ENCODE assay signal across 8 cellular contexts in genomic region chr5:78509884-78510769, GRCh38.
DNase-seq lines count a peak whose midpoint lies in the region; ATAC-seq and TF ChIP-seq lines count a peak whose summit lies in the region.

No MANE protein-coding gene starts in this region.

- ATAC-seq in GM18870 (IDR thresholded peaks at IDR 0.05; ENCODE audit: unreplicated experiment) = peak; percentile 51
- peak; percentile 77 for ATAC-seq in HG03135 (IDR thresholded peaks at IDR 0.05; ENCODE audit: unreplicated experiment)
- ATAC-seq in T-helper 17 cell = peak; percentile 68
- peak; percentile 92 for ATAC-seq in left colon

- no peaks in the 10 kb centered on the region for H3K9me3 ChIP-seq in T-helper 17 cell (ENCODE audit: control insufficient read depth, low read length, poor library complexity, severe bottlenecking)
- no peaks in the 10 kb centered on the region for H3K9me3 ChIP-seq in SJCRH30 (replicated peaks)

- H3K36me3 Mint-ChIP-seq in T-helper 17 cell (ENCODE audit: low read depth) = peaks cover 4% of the 10 kb centered on the region

- no peak for TF ChIP-seq CTCF in cardiac fibroblast (IDR thresholded peaks at IDR 0.05; ENCODE audit: low read depth, low read length)

- H3K4me1 Mint-ChIP-seq in T-helper 17 cell = peaks cover 10% of the 10 kb centered on the region

- H3K4me3 ChIP-seq in cardiac fibroblast (replicated peaks in 1 of 2; ENCODE audit: low read depth in 2 of 2, low read length in 2 of 2) (peak overlapping the region; percentile 43 to 66), SJCRH30 (no peak overlapping the region)

- peak overlapping the region; percentile 85 for H3K4me3 Mint-ChIP-seq in T-helper 17 cell

- H3K27ac ChIP-seq in SJCRH30 = no peak overlapping the region

- no peaks in the 10 kb centered on the region for H3K36me3 ChIP-seq in SJCRH30

- intact Hi-C loops in left colon (cut with DNase I, micrococcal nuclease) = no loop called here

- DNase-seq in AG08396 (ENCODE audit: low spot score) (peak; percentile 60), T-helper 17 cell (peak in 1 of 3 donors; percentile 15), cardiac fibroblast (ENCODE audit: low read depth in 2 of 2) (peak in 1 of 2 donors; percentile 46), left colon (peak; percentile 72 to 80), SJCRH30 (no peak)
- DNase-seq in stimulated activated CD4-positive, alpha-beta T cell treated with anti-CD3 and anti-CD28 coated beads, Interleukin-2, amount 100 ng/mL, for 48 hours = peak; percentile 23 to 24

- H3K4me1 ChIP-seq in SJCRH30 = peaks cover 49% of the 10 kb centered on the region

- no peak overlapping the region for H3K27ac Mint-ChIP-seq in T-helper 17 cell

- H3K27me3 Mint-ChIP-seq in T-helper 17 cell = peaks cover 65% of the 10 kb centered on the region

- no peaks in the 10 kb centered on the region for H3K27me3 ChIP-seq in SJCRH30

Comparison
In these comparisons a context has a peak if more than half of its experiments do, and no peak if none do; other contexts are left out.
1. DNase-seq: peak in AG08396 (single experiment), left colon (2 of 2) and stimulated activated CD4-positive, alpha-beta T cell treated with anti-CD3 and anti-CD28 coated beads, Interleukin-2, amount 100 ng/mL, for 48 hours (2 of 2); none in SJCRH30 (0 of 2).
2. Peak in every context shown above with its lines, with median percentiles within 50 percentile points of each other: ATAC-seq.